Comparison of ENCODE assay signal across 25 cellular contexts in the genomic region with DNA sequence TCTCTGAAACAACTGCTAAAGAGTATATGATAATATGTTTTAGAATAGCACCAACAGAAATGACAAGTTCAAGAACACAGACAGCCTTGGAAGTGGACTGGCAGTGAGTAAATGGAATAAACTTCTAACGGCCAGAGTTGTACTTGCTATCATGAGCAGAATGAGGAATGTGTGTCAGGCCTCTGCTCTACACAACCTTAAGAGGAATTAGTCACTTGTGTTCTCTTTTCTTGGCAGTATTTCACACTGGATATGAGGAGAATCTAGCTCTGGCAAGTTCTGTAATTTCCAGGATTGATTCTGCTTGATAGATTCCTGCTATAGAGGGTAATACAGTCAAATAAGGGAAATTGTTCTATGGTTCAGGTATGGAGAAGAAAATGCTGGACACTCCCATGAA.
DNase-seq lines count a peak whose midpoint lies in the region; ATAC-seq, FAIRE-seq and TF ChIP-seq lines count a peak whose summit lies in the region.
"Had no signal": no experiment of that assay in that cellular context is flagged by ENCODE, and none has a peak within 500 bp of the region (broad histone marks: within the 10 kb centered on the region; RNA-seq: fewer than 3 reads in every experiment).

No MANE protein-coding gene starts in this region.

- no peak for TF ChIP-seq CTCF in bronchial epithelial cell (IDR thresholded peaks at IDR 0.05; ENCODE audit: insufficient read depth, low read length, severe bottlenecking)
- TF ChIP-seq CTCF in thoracic aorta (IDR thresholded peaks at IDR 0.05), result no peak

- H3K27ac ChIP-seq in thoracic aorta, result no peak overlapping the region
- H3K27ac ChIP-seq: cardiac muscle cell, right atrium auricular region, thyroid gland had no signal

- no peaks in the 10 kb centered on the region for H3K9me3 ChIP-seq in thoracic aorta
- H3K9me3 ChIP-seq: thyroid gland had no signal

- FAIRE-seq in bronchial epithelial cell (lab: Jason Lieb, UNC), result no peak
- FAIRE-seq: D721Med, endometrium, HepG2 had no signal

- peaks cover 0 to 12% of the 10 kb centered on the region in 2 donors for H3K4me1 ChIP-seq in thoracic aorta (ENCODE audit: control insufficient read depth in 1 of 2, low read depth in 2 of 2)
- H3K4me1 ChIP-seq: right atrium auricular region, thyroid gland had no signal

- ATAC-seq in thoracic aorta (ENCODE audit: insufficient number of reproducible peaks, low FRiP score, low read depth) (peak; percentile 69), HG03139 (IDR thresholded peaks at IDR 0.05; ENCODE audit: unreplicated experiment) (no peak), GM19351 (IDR thresholded peaks at IDR 0.05; ENCODE audit: unreplicated experiment) (no peak)
- ATAC-seq: HepG2; left ventricle myocardium superior; natural killer cell; PC-3; stimulated activated naive CD8-positive, alpha-beta T cell treated with anti-CD3 and anti-CD28 coated beads, Interleukin-15, Interleukin-2, amounts not matched to agents 100 U/mL and 50 U/mL, for 24 hours had no signal

- H3K27me3 ChIP-seq in bronchial epithelial cell (ENCODE audit: control insufficient read depth, insufficient read depth, low read length) (no peaks in the 10 kb centered on the region), thoracic aorta (replicated peaks; ENCODE audit: insufficient read depth) (no peaks in the 10 kb centered on the region)
- H3K27me3 ChIP-seq: cardiac muscle cell, right atrium auricular region, thyroid gland had no signal

- H3K4me3 ChIP-seq in bronchial epithelial cell (ENCODE audit: low read depth, low read length) (no peak overlapping the region), thoracic aorta (no peak overlapping the region)
- H3K4me3 ChIP-seq: cardiac muscle cell, right atrium auricular region, thyroid gland had no signal

- DNase-seq in NCI-H226, result peak; percentile 38
- DNase-seq in bronchial epithelial cell (ENCODE audit: low read depth), result peak; percentile 59
- DNase-seq in glomerular visceral epithelial cell (ENCODE audit: extremely low spot score), result peak; percentile 20
- no peak for DNase-seq in thoracic aorta (ENCODE audit: low spot score)
- DNase-seq in DMS114 treated with DMSO at 0.1 percent for 48 hours (lab: John Stamatoyannopoulos, UW; ENCODE audit: unreplicated experiment), result no peak
- DNase-seq: activated CD4-positive, alpha-beta T cell treated with anti-CD3 and anti-CD28 coated beads, Interleukin-2, amount 50 U/mL, for 48 hours; activated CD4-positive, CD25-positive, alpha-beta regulatory T cell; activated effector memory CD4-positive, alpha-beta T cell treated with anti-CD3 and anti-CD28 coated beads, Interleukin-2, amount 50 U/mL, for 16 hours; activated naive CD8-positive, alpha-beta T cell treated with anti-CD3 and anti-CD28 coated beads, Interleukin-2, amount 10 ng/mL, durations not matched to agents 7 days and 5 days; left ventricle myocardium superior; natural killer cell; NCI-H2081 treated with DMSO at 0.1 percent for 48 hours; PC-3; SIG-M5; stimulated activated naive CD8-positive, alpha-beta T cell treated with anti-CD3 and anti-CD28 coated beads, Interleukin-15, Interleukin-2, amounts not matched to agents 100 U/mL and 50 U/mL, for 24 hours; SW 1271; T1000; thyroid gland had no signal

- H3K36me3 ChIP-seq in bronchial epithelial cell (ENCODE audit: control insufficient read depth, insufficient read depth, low read length), result no peaks in the 10 kb centered on the region
- H3K36me3 ChIP-seq in thoracic aorta, result no peaks in the 10 kb centered on the region
- H3K36me3 ChIP-seq: cardiac muscle cell, right atrium auricular region, thyroid gland had no signal

Comparison
In these comparisons a context has a peak if more than half of its experiments do, and no peak if none do; other contexts are left out.
1. DNase-seq: peak in NCI-H226 (single experiment), bronchial epithelial cell (single experiment) and glomerular visceral epithelial cell (single experiment); none in thoracic aorta (single experiment) and DMS114 treated with DMSO at 0.1 percent for 48 hours (single experiment).